ENCODE assay signal across 21 cellular contexts in genomic region chr9:121013911-121014310, GRCh38.
"Had no signal": no experiment of that assay in that cellular context is flagged by ENCODE, and none has a peak within 500 bp of the region (broad histone marks: within the 10 kb centered on the region; RNA-seq: fewer than 3 reads in every experiment).

No MANE protein-coding gene starts in this region.

- H3K9ac ChIP-seq: neural progenitor cell had no signal

- H3K27me3 ChIP-seq: esophagus muscularis mucosa, gastroesophageal sphincter, hepatocyte, neural progenitor cell, ovary, right atrium auricular region, sigmoid colon, suprapubic skin, thyroid gland, upper lobe of left lung, uterus had no signal

- DNase-seq: effector memory CD8-positive, alpha-beta T cell; foreskin fibroblast; kidney glomerular epithelial cell; nucleus accumbens; ovary; sigmoid colon; small intestine; stimulated activated CD4-positive, alpha-beta T cell treated with anti-CD3 and anti-CD28 coated beads, Interleukin-2, amount 100 ng/mL, for 48 hours; stimulated activated naive CD8-positive, alpha-beta T cell treated with anti-CD3 and anti-CD28 coated beads, Interleukin-15, Interleukin-2, amounts not matched to agents 100 U/mL and 50 U/mL, for 24 hours; thyroid gland; upper lobe of left lung; uterus had no signal

- H2AFZ ChIP-seq: hepatocyte, neural progenitor cell had no signal

- H3K27me3 Mint-ChIP-seq: effector memory CD8-positive, alpha-beta T cell; natural killer cell treated with Interleukin-12 subunit alpha and Interleukin-12 subunit beta and Interleukin-15 and Interleukin-18, amount 100 ng/mL, for 72 hours had no signal

- H3K36me3 ChIP-seq: neural progenitor cell, ovary, right atrium auricular region, suprapubic skin, thyroid gland, uterus had no signal

- H3K4me3 ChIP-seq: esophagus muscularis mucosa, gastroesophageal sphincter, hepatocyte, neural progenitor cell, ovary, right atrium auricular region, sigmoid colon, suprapubic skin, thyroid gland, upper lobe of left lung, uterus had no signal

- H3K9me3 Mint-ChIP-seq: effector memory CD8-positive, alpha-beta T cell; natural killer cell treated with Interleukin-12 subunit alpha and Interleukin-12 subunit beta and Interleukin-15 and Interleukin-18, amount 100 ng/mL, for 72 hours; neural progenitor cell had no signal

- H3K27ac Mint-ChIP-seq: effector memory CD8-positive, alpha-beta T cell; mesothelial cell of epicardium; natural killer cell treated with Interleukin-12 subunit alpha and Interleukin-12 subunit beta and Interleukin-15 and Interleukin-18, amount 100 ng/mL, for 72 hours; neural progenitor cell had no signal

- H3K27ac ChIP-seq: epithelial cell of prostate, esophagus muscularis mucosa, gastroesophageal sphincter, hepatocyte, neural progenitor cell, ovary, right atrium auricular region, sigmoid colon, suprapubic skin, thyroid gland, upper lobe of left lung, uterus had no signal

- H3K36me3 Mint-ChIP-seq: mesothelial cell of epicardium; natural killer cell treated with Interleukin-12 subunit alpha and Interleukin-12 subunit beta and Interleukin-15 and Interleukin-18, amount 100 ng/mL, for 72 hours had no signal

- H3K4me3 Mint-ChIP-seq: effector memory CD8-positive, alpha-beta T cell; mesothelial cell of epicardium; natural killer cell treated with Interleukin-12 subunit alpha and Interleukin-12 subunit beta and Interleukin-15 and Interleukin-18, amount 100 ng/mL, for 72 hours; neural progenitor cell had no signal

- H3K4me1 ChIP-seq: esophagus muscularis mucosa, gastroesophageal sphincter, neural progenitor cell, right atrium auricular region, sigmoid colon, suprapubic skin, thyroid gland, upper lobe of left lung, uterus had no signal

- H3K4me1 Mint-ChIP-seq: neural progenitor cell had no signal

- H3K9me3 ChIP-seq: esophagus muscularis mucosa, gastroesophageal sphincter, ovary, right atrium auricular region, sigmoid colon, suprapubic skin, thyroid gland, upper lobe of left lung, uterus had no signal

- H3K4me2 ChIP-seq: hepatocyte, neural progenitor cell had no signal

- ATAC-seq: effector memory CD8-positive, alpha-beta T cell; gastroesophageal sphincter; natural killer cell treated with Interleukin-12 subunit alpha and Interleukin-12 subunit beta and Interleukin-15 and Interleukin-18, amount 100 ng/mL, for 72 hours; stimulated activated naive CD8-positive, alpha-beta T cell treated with anti-CD3 and anti-CD28 coated beads, Interleukin-15, Interleukin-2, amounts not matched to agents 100 U/mL and 50 U/mL, for 24 hours had no signal
